In the genomic region with DNA sequence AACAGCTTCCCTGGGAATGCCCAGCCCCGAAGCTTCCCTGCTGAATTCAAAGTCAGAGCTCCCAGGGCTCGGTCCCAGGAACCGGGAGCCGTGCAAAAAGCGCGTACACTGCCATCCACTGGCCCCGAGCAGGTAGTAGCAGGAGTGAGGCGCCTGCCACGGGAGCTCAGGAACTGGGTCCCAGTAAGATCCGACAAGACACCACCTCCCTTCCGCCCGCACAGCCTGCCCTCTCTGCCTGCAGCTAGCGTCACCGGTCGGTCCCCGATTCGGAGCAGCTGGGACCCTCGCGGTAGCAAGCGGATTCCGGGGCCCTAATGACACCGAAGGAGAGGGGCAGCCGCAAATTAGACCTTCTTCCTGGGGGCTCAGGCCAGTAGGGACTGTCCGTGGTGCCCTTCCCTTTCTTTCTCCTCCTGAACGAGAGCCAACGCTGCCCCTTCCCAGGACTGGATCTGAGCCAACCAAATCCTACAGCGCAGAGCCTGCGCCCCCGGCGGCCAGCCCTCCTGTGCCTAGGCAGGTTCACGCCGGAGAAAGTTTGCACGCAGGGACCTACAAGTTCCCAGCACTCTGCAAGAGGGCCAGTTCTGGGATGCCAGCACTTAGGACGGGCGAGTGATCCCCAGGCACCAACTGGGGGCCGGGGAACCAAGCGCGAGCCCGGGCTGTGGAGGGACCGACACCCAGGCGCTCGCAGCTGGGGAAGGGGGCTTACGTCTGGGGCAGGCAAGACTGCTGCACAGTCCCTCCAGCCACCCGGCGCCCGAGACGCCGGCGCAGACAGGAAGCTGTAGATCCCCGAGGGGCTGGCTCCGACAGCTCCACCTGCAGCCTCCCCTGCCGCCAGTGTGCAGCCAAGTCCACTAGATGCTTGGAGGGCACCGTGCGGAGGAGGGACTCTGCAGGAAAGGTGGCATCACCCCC, we compare ENCODE assay signal across 8 cellular contexts. TPM values are rescaled to one million over a fixed set of nuclear protein-coding genes. Genes with fewer than 3 reads are reported as not detected.
DNase-seq lines count a peak whose midpoint lies in the region; ATAC-seq and TF ChIP-seq lines count a peak whose summit lies in the region.

No MANE protein-coding gene starts in this region.

- H3K27ac Mint-ChIP-seq in activated naive CD8-positive, alpha-beta T cell treated with anti-CD3 and anti-CD28 coated beads, Interleukin-2, amount 50 U/mL, for 24 hours = no peak overlapping the region

- peaks cover 4% of the 10 kb centered on the region for H3K9me3 Mint-ChIP-seq in activated naive CD8-positive, alpha-beta T cell treated with anti-CD3 and anti-CD28 coated beads, Interleukin-2, amount 50 U/mL, for 24 hours

- peak; percentile 81 for ATAC-seq in activated naive CD8-positive, alpha-beta T cell treated with anti-CD3 and anti-CD28 coated beads, Interleukin-2, amount 50 U/mL, for 24 hours
- peak; percentile 91 to 96 (median 96) for ATAC-seq in heart left ventricle

- H3K36me3 Mint-ChIP-seq in activated naive CD8-positive, alpha-beta T cell treated with anti-CD3 and anti-CD28 coated beads, Interleukin-2, amount 50 U/mL, for 24 hours (ENCODE audit: low read depth) = no peaks in the 10 kb centered on the region

- H3K4me1 ChIP-seq in heart left ventricle (peaks cover 0 to 39% (median 18%) of the 10 kb centered on the region in 12 donors), ovary (ENCODE audit: insufficient read depth) (peaks cover 4% of the 10 kb centered on the region)

- DNase-seq in GM04503 (ENCODE audit: low read depth) = peak; percentile 15
- DNase-seq in H7 = peak; percentile 81
- peak; percentile 55 for DNase-seq in LNCaP clone FGC (ENCODE audit: low read depth)
- peak; percentile 78 for DNase-seq in SKM-1 (lab: John Stamatoyannopoulos, UW; ENCODE audit: unreplicated experiment)
- DNase-seq in activated naive CD8-positive, alpha-beta T cell treated with anti-CD3 and anti-CD28 coated beads, Interleukin-2, amount 50 U/mL, for 24 hours = peak; percentile 62
- peak; percentile 77 to 92 (median 85) for DNase-seq in heart left ventricle
- DNase-seq in ovary = peak; percentile 51 to 78 (median 64)
- peak; percentile 85 for DNase-seq in ureter (ENCODE audit: low spot score)

- H3K4me3 Mint-ChIP-seq in activated naive CD8-positive, alpha-beta T cell treated with anti-CD3 and anti-CD28 coated beads, Interleukin-2, amount 50 U/mL, for 24 hours = peak overlapping the region; percentile 76

- WGBS in heart left ventricle, 4 donors = 0 to 1% (median 1%) methylated on average over 17 to 54 of the region's 54 CpGs
- 1% methylated on average over 54 of the region's 54 CpGs for WGBS in ovary, 3 donors

- H3K36me3 ChIP-seq in H7 (replicated peaks; ENCODE audit: control insufficient read depth, insufficient read depth, low read length) = no peaks in the 10 kb centered on the region
- H3K36me3 ChIP-seq in heart left ventricle = no peaks in the 10 kb centered on the region
- no peaks in the 10 kb centered on the region for H3K36me3 ChIP-seq in ovary

- H3K27ac ChIP-seq in heart left ventricle (peak overlapping the region in 11 of 12 donors; percentile 12 to 87 (median 68)), ovary (no peak overlapping the region)

- no peak for TF ChIP-seq EP300 in ovary (IDR thresholded peaks at IDR 0.05)

- H3K27me3 Mint-ChIP-seq in activated naive CD8-positive, alpha-beta T cell treated with anti-CD3 and anti-CD28 coated beads, Interleukin-2, amount 50 U/mL, for 24 hours = peaks cover 13% of the 10 kb centered on the region

- TF ChIP-seq CTCF in LNCaP clone FGC (IDR thresholded peaks at IDR 0.05; ENCODE audit: control insufficient read depth, extremely low read depth, insufficient read depth) (peak; percentile 95), heart left ventricle (IDR thresholded peaks at IDR 0.05) (peak; percentile 49 to 79 (median 70)), ovary (IDR thresholded peaks at IDR 0.05) (peak in 1 of 3 donors; percentile 33)

- TF ChIP-seq POLR2A in heart left ventricle (IDR thresholded peaks at IDR 0.05) (peak in 1 of 2 donors; percentile 31), ovary (IDR thresholded peaks at IDR 0.05) (no peak)

- H3K4me3 ChIP-seq in H7 (ENCODE audit: insufficient read depth, low read depth, low read length) (peak overlapping the region; percentile 61), LNCaP clone FGC (ENCODE audit: low read depth, low read length) (peak overlapping the region; percentile 48), heart left ventricle (peak overlapping the region; percentile 41 to 81 (median 60)), ovary (peak overlapping the region; percentile 49)

- H3K27me3 ChIP-seq in H7 (ENCODE audit: control insufficient read depth, insufficient read depth, low read length) (peaks cover 17% of the 10 kb centered on the region), heart left ventricle (peaks cover 0 to 14% (median 0%) of the 10 kb centered on the region in 9 donors), ovary (no peaks in the 10 kb centered on the region)

- H3K9me3 ChIP-seq in heart left ventricle (peaks cover 0 to 9% (median 2%) of the 10 kb centered on the region in 12 donors), ovary (no peaks in the 10 kb centered on the region)

- peaks cover 31% of the 10 kb centered on the region for H3K4me1 Mint-ChIP-seq in activated naive CD8-positive, alpha-beta T cell treated with anti-CD3 and anti-CD28 coated beads, Interleukin-2, amount 50 U/mL, for 24 hours

- intact Hi-C loops in heart left ventricle (cut with DNase I) = loop anchor here (1.0 to 10.0 kb wide), 7 partner anchors 90 to 150 kb away; no protein-coding TSS in a partner anchor
- intact Hi-C loops in ovary (cut with DNase I) = no loop called here

RNA-seq across cellular contexts. Expression of a gene that starts 0.9 kb away (rescaled TPM):
- total RNA-seq in H7 (2014; rRNA removed; shearing (Covaris generic)) = 0.07 and 0.48 TPM in 2 replicates
- total RNA-seq in heart left ventricle = 100 to 1,000 TPM in 1 of 9 donors, 10 to 100 TPM in 8; 20.5 to 130 (median 47.4) TPM
- polyA plus RNA-seq in heart left ventricle = 10 to 100 TPM in 1 of 2 donors, 1 to 10 TPM in 1; 5.6 to 35.8 TPM
- 1 to 10 TPM in 2 of 7 donors, under 1 TPM in 4, not detected in 1; 0.20 to 7.2 (median 0.66) TPM for total RNA-seq in ovary
- polyA plus RNA-seq in ovary = 1 to 10 TPM in 1 of 2 donors, under 1 TPM in 1; 0.91 to 7.9 TPM
- total RNA-seq in ureter = 25.0 TPM

Comparison
In these comparisons a context has a peak if more than half of its experiments do, and no peak if none do; other contexts are left out.
1. DNase-seq: peak in every context shown above with its lines; median percentile 85 in heart left ventricle; 85 in ureter; 81 in H7; 78 in SKM-1; 64 in ovary; 62 in activated naive CD8-positive, alpha-beta T cell treated with anti-CD3 and anti-CD28 coated beads, Interleukin-2, amount 50 U/mL, for 24 hours; 55 in LNCaP clone FGC; 15 in GM04503.
2. H3K27ac ChIP-seq: peak in heart left ventricle (11 of 12); none in ovary (0 of 2).
3. intact Hi-C loops: an anchor here in heart left ventricle (1.0 to 10.0 kb wide); none called in ovary.
4. Peak in every context shown above with its lines, with median percentiles within 50 percentile points of each other: H3K4me3 ChIP-seq.